Comparison of ENCODE assay signal across 27 cellular contexts in the genomic region with DNA sequence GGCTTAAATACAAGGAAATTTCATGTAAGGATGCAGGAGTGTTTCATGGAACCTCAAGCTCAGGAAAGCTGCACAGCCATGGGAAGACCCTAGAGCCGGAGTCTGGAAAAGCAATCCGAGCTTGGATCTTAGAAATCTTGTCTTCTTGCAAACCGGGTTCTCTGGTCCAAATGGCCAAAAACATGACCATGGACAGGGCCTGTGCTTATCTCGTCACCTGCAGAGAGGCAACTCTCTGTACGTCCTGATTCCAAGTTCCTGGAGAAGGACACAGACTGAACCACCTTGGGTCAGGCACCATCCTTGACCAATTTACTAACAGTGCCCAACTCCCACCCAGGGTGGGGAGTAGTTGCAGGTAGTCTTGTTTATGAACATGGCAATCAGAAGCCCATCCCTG.
"Had no signal": no experiment of that assay in that cellular context is flagged by ENCODE, and none has a peak within 500 bp of the region (broad histone marks: within the 10 kb centered on the region; RNA-seq: fewer than 3 reads in every experiment).

No MANE protein-coding gene starts in this region.

- DNase-seq: activated CD4-positive, alpha-beta T cell treated with anti-CD3 and anti-CD28 coated beads for 1 hour; activated CD4-positive, alpha-beta T cell treated with anti-CD3 and anti-CD28 coated beads, Interleukin-2, amount 50 U/mL, for 4 hours; activated CD8-positive, alpha-beta memory T cell treated with anti-CD3 and anti-CD28 coated beads for 24 hours; activated CD8-positive, alpha-beta memory T cell treated with anti-CD3 and anti-CD28 coated beads, Interleukin-2, amount 50 U/mL, for 4 hours; activated effector memory CD4-positive, alpha-beta T cell treated with Interleukin-2 at 50 U/mL for 16 hours; activated naive CD4-positive, alpha-beta T cell treated with anti-CD3 and anti-CD28 coated beads, Interleukin-2, amount 50 U/mL, for 16 hours; activated T-cell treated with anti-CD3 and anti-CD28 coated beads, Interleukin-2, amount 50 U/mL, for 4 hours; aorta; dorsolateral prefrontal cortex; effector memory CD8-positive, alpha-beta T cell; glutamatergic neuron; immature natural killer cell; naive B cell; ovary; stimulated activated CD4-positive, alpha-beta T cell treated with anti-CD3 and anti-CD28 coated beads, Interleukin-2, amount 100 ng/mL, for 48 hours; stimulated activated CD8-positive, alpha-beta memory T cell treated with anti-CD3 and anti-CD28 coated beads, Interleukin-4, amount 100 ng/mL, for 48 hours; stimulated activated naive B cell treated with anti-CD40 and anti-IgM and Interleukin-4, amounts not matched to agents 10 μg/mL and 1 μg/mL and 100 μg/mL, for 72 hours; T-helper 9 cell had no signal

- H3K27ac Mint-ChIP-seq: type B pancreatic cell had no signal

- H3K4me3 ChIP-seq: dorsolateral prefrontal cortex, hepatocyte, lung, ovary, prostate gland, thoracic aorta, vagina had no signal

- H3K9me3 Mint-ChIP-seq: activated T-cell treated with anti-CD3 and anti-CD28 coated beads, Interleukin-2, amount 50 U/mL, for 4 hours; central memory CD8-positive, alpha-beta T cell; effector memory CD8-positive, alpha-beta T cell; type B pancreatic cell had no signal

- H3K36me3 ChIP-seq: ovary, prostate gland, thoracic aorta, vagina had no signal

- H3K27me3 ChIP-seq: dorsolateral prefrontal cortex, hepatocyte, vagina had no signal

- H3K9me3 ChIP-seq: ovary, prostate gland, thoracic aorta, vagina had no signal

- H3K4me3 Mint-ChIP-seq: brain; central memory CD8-positive, alpha-beta T cell; immature natural killer cell; type B pancreatic cell had no signal

- H3K27me3 Mint-ChIP-seq: central memory CD8-positive, alpha-beta T cell; effector memory CD8-positive, alpha-beta T cell; naive B cell; stimulated activated naive B cell treated with anti-CD40 and anti-IgM and Interleukin-4, amounts not matched to agents 10 μg/mL and 1 μg/mL and 100 μg/mL, for 72 hours; type B pancreatic cell had no signal

- H3K4me1 ChIP-seq: prostate gland had no signal

- H3K79me2 ChIP-seq: hepatocyte had no signal

- H3K27ac ChIP-seq: hepatocyte, ovary, prostate gland, thoracic aorta had no signal

- H3K4me1 Mint-ChIP-seq: immature natural killer cell had no signal

- ATAC-seq: activated T-cell treated with anti-CD3 and anti-CD28 coated beads, Interleukin-2, amount 50 U/mL, for 4 hours; effector memory CD8-positive, alpha-beta T cell; esophagus mucosa had no signal

- H2AFZ ChIP-seq: hepatocyte had no signal

- H3K36me3 Mint-ChIP-seq: brain; stimulated activated naive B cell treated with anti-CD40 and anti-IgM and Interleukin-4, amounts not matched to agents 10 μg/mL and 1 μg/mL and 100 μg/mL, for 72 hours had no signal

- H3K4me2 ChIP-seq: hepatocyte had no signal
